Comparison of ENCODE assay signal across 6 cellular contexts in genomic region chr7:105984808-105985207, GRCh38. TPM values are rescaled to one million over a fixed set of nuclear protein-coding genes. Genes with fewer than 3 reads are reported as not detected.
DNase-seq lines count a peak whose midpoint lies in the region; ATAC-seq, FAIRE-seq and TF ChIP-seq lines count a peak whose summit lies in the region.
"Not testable (repeated sequence)": the region's sequence is repeated elsewhere in the genome, so short reads cannot be mapped to it uniquely, and the experiment has no call there.

No MANE protein-coding gene starts in this region.

- H3K79me2 ChIP-seq in K562 (ENCODE audit: control insufficient read depth, insufficient read depth, low read length), result not testable (repeated sequence)

- TF ChIP-seq CTCF in HEK293 (tag by site-specific recombination; IDR thresholded peaks at IDR 0.05); K562 (IDR thresholded peaks at IDR 0.05 in 2 of 3, conservative IDR thresholded peaks at IDR 0.05 in 1 of 3; ENCODE audit: insufficient read depth in 2 of 3, low read depth in 1 of 3, low read length in 3 of 3); nephron (IDR thresholded peaks at IDR 0.05; ENCODE audit: unreplicated experiment in 3 of 3); type B pancreatic cell (conservative IDR thresholded peaks at IDR 0.05): not testable (repeated sequence)

- H3K27ac ChIP-seq in HEK293 (ENCODE audit: extremely low read depth, low read depth, low read length); K562 (ENCODE audit: extremely low read depth, low read depth, low read length); iPS-20b (ENCODE audit: low read length); neuronal stem cell (replicated peaks; ENCODE audit: low read length): not testable (repeated sequence)

- H3K4me1 Mint-ChIP-seq in nephron, result peaks cover 43% of the 10 kb centered on the region
- peaks cover 40% of the 10 kb centered on the region for H3K4me1 Mint-ChIP-seq in type B pancreatic cell (ENCODE audit: unreplicated experiment)

- not testable (repeated sequence) for TF ChIP-seq RAD21 in K562 (CRISPR knock-in tag; conservative IDR thresholded peaks at IDR 0.05 in 1 of 2, IDR thresholded peaks at IDR 0.05 in 1 of 2)

- H3K27ac Mint-ChIP-seq in nephron, result peak overlapping the region; percentile 23 to 76 (median 41)
- peak overlapping the region; percentile 63 for H3K27ac Mint-ChIP-seq in type B pancreatic cell

- not testable (repeated sequence) for H3K9me3 Mint-ChIP-seq in nephron, type B pancreatic cell

- DNase-seq in K562 (ENCODE audit: extremely low read depth in 1 of 4, low spot score in 3 of 4); neuronal stem cell (ENCODE audit: low spot score); type B pancreatic cell (ENCODE audit: extremely low spot score, unreplicated experiment): not testable (repeated sequence)

- H3K23ac ChIP-seq in neuronal stem cell (ENCODE audit: low read depth, low read length, poor library complexity), result not testable (repeated sequence)

- CTCF ChIA-PET in HEK293 (lab: Yijun Ruan, JAX), result interaction anchor here (0.7 to 0.9 kb wide), 2 partner anchors 57 to 220 kb away, joined by 4 to 5 read pairs; no protein-coding TSS in a partner anchor
- CTCF ChIA-PET in K562 (lab: Yijun Ruan, JAX; ENCODE audit: low intra/inter-chr PET ratio), result not testable (repeated sequence)

- not testable (repeated sequence) for H3K9ac ChIP-seq in K562 (ENCODE audit: insufficient read depth in 1 of 2, low read depth in 2 of 2, low read length in 2 of 2); neuronal stem cell (ENCODE audit: low read depth, low read length, poor library complexity)
- peak overlapping the region; percentile 7; the same call in 1 of the 2 replicates for H3K9ac ChIP-seq in iPS-20b (ENCODE audit: low read depth, low read length)

- not testable (repeated sequence) for H3K79me1 ChIP-seq in neuronal stem cell (ENCODE audit: low read depth, low read length)

- in situ Hi-C loops in K562 (cut with MboI), result not testable (repeated sequence)

- not testable (repeated sequence) for H3K18ac ChIP-seq in neuronal stem cell (ENCODE audit: low read length)

- not testable (repeated sequence) for H2BK15ac ChIP-seq in neuronal stem cell (ENCODE audit: low read length)

- not testable (repeated sequence) for FAIRE-seq in K562 (lab: Jason Lieb, UNC)

- not testable (repeated sequence) for H4K20me1 ChIP-seq in K562 (replicated peaks; ENCODE audit: control insufficient read depth, insufficient read depth, low read length)

- not testable (repeated sequence) for H3K14ac ChIP-seq in neuronal stem cell (ENCODE audit: low read length)

- not testable (repeated sequence) for H3K4me3 ChIP-seq in HEK293 (ENCODE audit: low read depth, low read length); K562; iPS-20b (ENCODE audit: low read length); neuronal stem cell (ENCODE audit: low read length in 2 of 2)

- not testable (repeated sequence) for TF ChIP-seq EP300 in K562 (IDR thresholded peaks at IDR 0.05; ENCODE audit: low read length)

- H3K4me2 ChIP-seq in K562 (ENCODE audit: insufficient read depth, low read length); neuronal stem cell (ENCODE audit: insufficient read depth, low read length, poor library complexity, severe bottlenecking): not testable (repeated sequence)

- H4K91ac ChIP-seq in neuronal stem cell (ENCODE audit: low read depth, low read length, poor library complexity), result not testable (repeated sequence)

- peaks cover 34% of the 10 kb centered on the region for H3K27me3 Mint-ChIP-seq in nephron (ENCODE audit: low read depth)
- H3K27me3 Mint-ChIP-seq in type B pancreatic cell, result not testable (repeated sequence)

- WGBS in K562 (ENCODE audit: insufficient coverage, low coverage, missing lambda C conversion rate), result 3% methylated on average over 6 of the region's 6 CpGs
- no CpG with 5 or more reads among the region's 6 CpGs for WGBS in neuronal stem cell (ENCODE audit: extremely low coverage in 2 of 2, insufficient read length in 2 of 2, insufficient replicate concordance in 1 of 2), 2 donors

- H2BK120ac ChIP-seq in neuronal stem cell (ENCODE audit: low read depth, low read length), result not testable (repeated sequence)

- not testable (repeated sequence) for H3K9me3 ChIP-seq in HEK293 (ENCODE audit: control insufficient read depth, insufficient read depth, low read depth, low read length); K562 (replicated peaks; ENCODE audit: control insufficient read depth, insufficient read depth, low read depth, low read length); iPS-20b (ENCODE audit: insufficient read depth, low read depth, low read length); neuronal stem cell (replicated peaks in 1 of 2; ENCODE audit: control insufficient read depth in 2 of 2, insufficient read depth in 1 of 2, low read depth in 1 of 2, low read length in 2 of 2)

- not testable (repeated sequence) for H3K4ac ChIP-seq in neuronal stem cell (ENCODE audit: low read length)

- not testable (repeated sequence) for H3K36me3 Mint-ChIP-seq in nephron (ENCODE audit: low read depth); type B pancreatic cell

- not testable (repeated sequence) for H2BK12ac ChIP-seq in neuronal stem cell (ENCODE audit: low read length)

- H3K36me3 ChIP-seq in HEK293 (ENCODE audit: control insufficient read depth in 2 of 2, insufficient read depth in 1 of 2, low read length in 2 of 2); K562 (ENCODE audit: control insufficient read depth, insufficient read depth, low read length); iPS-20b (ENCODE audit: insufficient read depth, low read depth, low read length); neuronal stem cell (replicated peaks in 1 of 2; ENCODE audit: control insufficient read depth in 2 of 2, insufficient read depth in 2 of 2, low read length in 2 of 2): not testable (repeated sequence)

- peaks cover 27 to 51% of the 10 kb centered on the region in 2 experiments for H3K27me3 ChIP-seq in K562 (ENCODE audit: control insufficient read depth in 2 of 2, insufficient read depth in 2 of 2, low read length in 2 of 2)
- H3K27me3 ChIP-seq in iPS-20b (ENCODE audit: insufficient read depth, low read length); neuronal stem cell (ENCODE audit: control insufficient read depth in 3 of 3, insufficient read depth in 3 of 3, low read depth in 1 of 3, low read length in 3 of 3): not testable (repeated sequence)

- H2AK5ac ChIP-seq in neuronal stem cell (ENCODE audit: low read depth, low read length), result not testable (repeated sequence)

- BruUV-seq in K562 (replicated peaks; lab: Mats Ljungman, UMichigan), result not testable (repeated sequence)

- H3K4me3 Mint-ChIP-seq in nephron, type B pancreatic cell: not testable (repeated sequence)

- H3K9me1 ChIP-seq in K562 (ENCODE audit: control insufficient read depth, insufficient read depth, low read length), result not testable (repeated sequence)

- not testable (repeated sequence) for TF ChIP-seq POLR2A in K562 (conservative IDR thresholded peaks at IDR 0.05)

- not testable (repeated sequence) for H2BK5ac ChIP-seq in neuronal stem cell (ENCODE audit: low read length)

- intact Hi-C loops in K562 (cut with micrococcal nuclease), result not testable (repeated sequence)

- not testable (repeated sequence) for H4K8ac ChIP-seq in neuronal stem cell (ENCODE audit: low read depth, low read length)

- POLR2A ChIA-PET in HEK293 (lab: Yijun Ruan, JAX), result not testable (repeated sequence)
- POLR2A ChIA-PET in K562 (lab: Yijun Ruan, JAX), result interaction anchor here (0.6 kb wide), 2 partner anchors 107 to 169 kb away, joined by 3 to 4 read pairs; no protein-coding TSS in a partner anchor

- not testable (repeated sequence) for H3K4me1 ChIP-seq in HEK293 (ENCODE audit: control insufficient read depth, insufficient read depth, low read length); K562 (replicated peaks in 1 of 2; ENCODE audit: control insufficient read depth in 2 of 2, insufficient read depth in 2 of 2, low read length in 2 of 2)
- peaks cover 42% of the 10 kb centered on the region; the same call in 1 of the 2 replicates for H3K4me1 ChIP-seq in iPS-20b (ENCODE audit: insufficient read depth, low read length)
- peaks cover 4 to 10% of the 10 kb centered on the region in 2 donors for H3K4me1 ChIP-seq in neuronal stem cell (ENCODE audit: control insufficient read depth in 2 of 2, insufficient read depth in 1 of 2, low read depth in 1 of 2, low read length in 2 of 2)

- ATAC-seq in K562, result not testable (repeated sequence)

- H2AFZ ChIP-seq in K562 (ENCODE audit: low read depth, low read length), result not testable (repeated sequence)
- peak overlapping the region; percentile 70 for H2AFZ ChIP-seq in neuronal stem cell (ENCODE audit: low read length)

RNA-seq across cellular contexts. Expression of gene CDHR3, which starts 21.7 kb away (rescaled TPM):
- 0.56 and 1.1 TPM in 2 replicates for total RNA-seq in K562 (2011; cell fraction: chromatin; rRNA removed; ENCODE audit: low replicate concordance)
- 0.50 and 0.79 TPM in 2 replicates for total RNA-seq in K562 (2011; cell fraction: nucleolus; rRNA removed)
- 1.3 and 2.3 TPM in 2 replicates for total RNA-seq in K562 (2011; cell fraction: nucleoplasm; rRNA removed)
- total RNA-seq in K562 (2014; rRNA removed), result 0.09 and 0.37 TPM in 2 replicates
- 0.26 and 0.36 TPM in 2 replicates for total RNA-seq in K562 (2014; rRNA removed; fragmentation: Illumina TruSeq; extraction: Trizol)
- total RNA-seq in K562 (2015; rRNA removed; fragmentation: Illumina TruSeq; extraction: Trizol), result 0.11 TPM in 1 of 2 replicates, not detected in the other
- 0.34 and 0.66 TPM in 2 replicates for total RNA-seq in K562 (2021)
- polyA plus RNA-seq in K562 (2011; rRNA removed), result 0.15 and 0.33 TPM in 2 replicates
- polyA plus RNA-seq in K562 (2011; cell fraction: cytosol; rRNA removed), result 0.09 and 0.18 TPM in 2 replicates
- 0.62 and 0.70 TPM in 2 replicates for polyA plus RNA-seq in K562 (2011; cell fraction: nucleus; rRNA removed)
- 0.28 and 0.44 TPM in 2 replicates for polyA plus RNA-seq in K562 (2012)
- polyA plus RNA-seq in K562 (2014; fragmentation: Illumina TruSeq; extraction: Trizol), result 0.10 and 0.18 TPM in 2 replicates
- under 1 TPM in 1 of 2 experiments, not detected in 1; 0.03 TPM for polyA plus RNA-seq in K562 (2014; fragmentation: Nextera tagmentation; extraction: Ambion mirVana)
- polyA plus RNA-seq in K562 (2014; rRNA removed), result 0.19 and 0.30 TPM in 2 replicates
- polyA minus RNA-seq in K562 (2011; rRNA and poly(A)+ RNA removed), result 0.36 TPM in 1 of 2 replicates, not detected in the other
- polyA minus RNA-seq in K562 (2011; cell fraction: cytosol; rRNA and poly(A)+ RNA removed), result not detected in 2 replicates
- polyA minus RNA-seq in K562 (2011; cell fraction: nucleus; rRNA and poly(A)+ RNA removed), result 0.54 and 0.67 TPM in 2 replicates
- 2.4 TPM for polyA plus RNA-seq in neuronal stem cell (2013, experiment 1 of 2)
- polyA plus RNA-seq in neuronal stem cell (2013, experiment 2 of 2), result 2.8 TPM
- total RNA-seq in type B pancreatic cell (ENCODE audit: low replicate concordance), result 5.6 and 15.5 TPM in 2 replicates
